Comparison of ENCODE assay signal across 5 cellular contexts in genomic region chr16:21306712-21307111, GRCh38. TPM values are rescaled to one million over a fixed set of nuclear protein-coding genes. Genes with fewer than 3 reads are reported as not detected.
"Had no signal": no experiment of that assay in that cellular context is flagged by ENCODE, and none has a peak within 500 bp of the region (broad histone marks: within the 10 kb centered on the region; RNA-seq: fewer than 3 reads in every experiment).

No MANE protein-coding gene starts in this region.

RNA-seq across cellular contexts. Expression of gene CRYM, which starts 28.6 kb away (rescaled TPM):
- total RNA-seq: PC-3, PC-9, RPMI7951, SJCRH30, SJSA1 had no signal
